In the genomic region with DNA sequence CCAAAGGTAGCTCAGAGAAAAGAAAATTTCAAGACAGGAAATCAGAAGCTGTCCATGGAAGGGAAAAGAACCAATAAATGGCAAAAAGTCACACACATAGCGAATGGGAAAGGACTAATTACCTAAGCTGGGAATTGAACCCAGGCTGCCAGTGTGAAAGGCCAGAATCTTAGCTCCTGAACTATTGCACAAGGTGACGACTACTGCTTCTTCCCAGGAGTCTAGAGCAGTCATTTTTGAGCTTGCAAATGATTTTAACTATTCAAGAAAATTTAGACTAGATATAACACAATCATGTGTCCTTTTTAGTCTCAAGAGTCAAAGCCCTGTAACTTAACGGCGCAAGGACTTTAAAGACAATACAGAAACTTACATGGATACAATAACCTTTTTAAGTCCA, we compare ENCODE assay signal across 13 cellular contexts. TPM values are rescaled to one million over a fixed set of nuclear protein-coding genes. Genes with fewer than 3 reads are reported as not detected.
A peak's percentile ranks its signal among the peaks of the same experiment; 100 is the strongest.
DNase-seq lines count a peak whose midpoint lies in the region; ATAC-seq and TF ChIP-seq lines count a peak whose summit lies in the region.
"Had no signal": no experiment of that assay in that cellular context is flagged by ENCODE, and none has a peak within 500 bp of the region (broad histone marks: within the 10 kb centered on the region; RNA-seq: fewer than 3 reads in every experiment).

No MANE protein-coding gene starts in this region.

- peaks cover 3% of the 10 kb centered on the region for H3K4me1 ChIP-seq in right cardiac atrium (ENCODE audit: control insufficient read depth, insufficient read depth, low read length)
- H3K4me1 ChIP-seq: parathyroid adenoma, tibial nerve had no signal

- no peaks in the 10 kb centered on the region for H3K9me3 ChIP-seq in right cardiac atrium (ENCODE audit: control insufficient read depth, low read length)
- H3K9me3 ChIP-seq: tibial nerve had no signal

- H3K27me3 ChIP-seq in right cardiac atrium (ENCODE audit: control insufficient read depth, insufficient read depth): no peaks in the 10 kb centered on the region
- H3K27me3 ChIP-seq: tibial nerve had no signal

- TF ChIP-seq CTCF in RWPE1 (conservative IDR thresholded peaks at IDR 0.05; ENCODE audit: low read depth): no peak
- no peak for TF ChIP-seq CTCF in fibroblast of villous mesenchyme (IDR thresholded peaks at IDR 0.05; ENCODE audit: insufficient read depth, low read depth, low read length)

- H3K4me3 ChIP-seq in fibroblast of villous mesenchyme (ENCODE audit: low read depth, low read length): no peak overlapping the region
- H3K4me3 ChIP-seq in right cardiac atrium (ENCODE audit: low read length): no peak overlapping the region
- H3K4me3 ChIP-seq: coronary artery, tibial nerve had no signal

- intact Hi-C loops in right cardiac atrium (cut with DNase I): no loop called here

- 83% methylated on average over 4 of the region's 4 CpGs for WGBS in right cardiac atrium

- no peak overlapping the region for H3K27ac ChIP-seq in RWPE1
- no peak overlapping the region for H3K27ac ChIP-seq in right cardiac atrium (ENCODE audit: low read length)
- H3K27ac ChIP-seq: coronary artery, parathyroid adenoma, tibial nerve, VCaP had no signal

- CTCF ChIA-PET in HEK293T (lab: Yijun Ruan, JAX) (no interaction called here), RWPE1 (lab: Yijun Ruan, JAX) (no interaction called here)

- POLR2A ChIA-PET in HEK293T (lab: Yijun Ruan, JAX) (no interaction called here), RWPE1 (lab: Yijun Ruan, JAX; ENCODE audit: low non-redundant PET) (no interaction called here)

- ATAC-seq in right cardiac atrium: no peak
- no peak for ATAC-seq in HG02938 (IDR thresholded peaks at IDR 0.05; ENCODE audit: unreplicated experiment)

- DNase-seq in DMS53 (lab: John Stamatoyannopoulos, UW): peak; percentile 76
- peak; percentile 33 for DNase-seq in HEK293T (ENCODE audit: extremely low spot score)
- peak; percentile 11 for DNase-seq in RWPE1 (ENCODE audit: low spot score)
- peak; percentile 10 for DNase-seq in fibroblast of villous mesenchyme (ENCODE audit: low read depth)
- no peak for DNase-seq in retina
- no peak for DNase-seq in right cardiac atrium
- DNase-seq: activated naive CD4-positive, alpha-beta T cell treated with anti-CD3 and anti-CD28 coated beads, Interleukin-2, amount 50 U/mL, for 16 hours; CD8-positive, alpha-beta memory T cell had no signal

TF ChIP-seq in HEK293T, 16 proteins besides CTCF, POLR2A, EP300 and RAD21:
- TF ChIP-seq BHLHE40 (IDR thresholded peaks at IDR 0.05; ENCODE audit: borderline replicate concordance): no peak
- TF ChIP-seq ELF4 (IDR thresholded peaks at IDR 0.05): no peak
- no peak for TF ChIP-seq CTBP1 (IDR thresholded peaks at IDR 0.05; ENCODE audit: borderline replicate concordance)
- no peak for TF ChIP-seq ZNF384 (IDR thresholded peaks at IDR 0.05)
- no peak for TF ChIP-seq HDGF (IDR thresholded peaks at IDR 0.05; ENCODE audit: borderline replicate concordance)
- no peak for TF ChIP-seq L3MBTL2 (conservative IDR thresholded peaks at IDR 0.05)
- TF ChIP-seq SUZ12 (IDR thresholded peaks at IDR 0.05): no peak
- TF ChIP-seq FOXK2 (IDR thresholded peaks at IDR 0.05): no peak
- TF ChIP-seq FOXA1 (IDR thresholded peaks at IDR 0.05): no peak
TF ChIP-seq in HEK293T: peak in this region for 0.

RNA-seq across cellular contexts. Expression of a gene that starts 34.1 kb away (rescaled TPM):
- total RNA-seq in fibroblast of villous mesenchyme (6.8 and 9.1 TPM in 2 replicates), right cardiac atrium (10 to 100 TPM in 2 of 4 donors, 1 to 10 TPM in 2; 6.2 to 12.4 (median 9.8) TPM)
- 2.2 TPM for polyA plus RNA-seq in right cardiac atrium

Comparison
In these comparisons a context has a peak if more than half of its experiments do, and no peak if none do; other contexts are left out.
1. DNase-seq: peak in DMS53 (single experiment), HEK293T (single experiment), RWPE1 (single experiment) and fibroblast of villous mesenchyme (single experiment); none in retina (single experiment) and right cardiac atrium (0 of 3).